ENCODE assay signal across 1 cellular context in the genomic region with DNA sequence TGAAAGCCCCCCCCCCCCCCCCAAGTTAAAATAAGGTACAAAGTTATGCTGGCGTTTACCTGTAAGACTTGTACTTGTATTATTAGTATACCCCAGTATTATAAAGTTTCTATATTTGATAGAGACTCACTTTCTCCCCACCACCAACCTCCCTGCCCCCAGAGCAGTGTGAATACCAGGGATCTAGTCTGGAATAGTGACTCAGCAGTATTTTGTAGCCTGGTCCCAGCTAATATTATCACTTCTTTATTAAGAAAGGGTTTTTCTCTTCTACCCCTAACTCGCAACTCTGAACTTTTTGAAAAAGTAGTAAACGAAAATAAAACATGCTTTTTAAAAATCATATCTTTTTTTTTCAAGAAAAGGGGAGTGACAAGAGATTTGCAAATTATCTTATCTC.
TF ChIP-seq lines count a peak whose summit lies in the region.

No MANE protein-coding gene starts in this region.

TF ChIP-seq in GM23338, 12 proteins besides CTCF, POLR2A, EP300 and RAD21 (continued from another document):
- TF ChIP-seq EZH2phosphoT487 (IDR thresholded peaks at IDR 0.05; ENCODE audit: unreplicated experiment), result no peak
- TF ChIP-seq CREB1 (CRISPR knock-in tag; IDR thresholded peaks at IDR 0.05; ENCODE audit: low read depth), result no peak
- TF ChIP-seq ZNF114 (CRISPR knock-in tag; IDR thresholded peaks at IDR 0.05), result no peak
- no peak for TF ChIP-seq POLR2AphosphoS5 (IDR thresholded peaks at IDR 0.05; ENCODE audit: low read depth)
- no peak for TF ChIP-seq ZNF331 (CRISPR knock-in tag; IDR thresholded peaks at IDR 0.05; ENCODE audit: low read depth)
- TF ChIP-seq, protein P1, sequence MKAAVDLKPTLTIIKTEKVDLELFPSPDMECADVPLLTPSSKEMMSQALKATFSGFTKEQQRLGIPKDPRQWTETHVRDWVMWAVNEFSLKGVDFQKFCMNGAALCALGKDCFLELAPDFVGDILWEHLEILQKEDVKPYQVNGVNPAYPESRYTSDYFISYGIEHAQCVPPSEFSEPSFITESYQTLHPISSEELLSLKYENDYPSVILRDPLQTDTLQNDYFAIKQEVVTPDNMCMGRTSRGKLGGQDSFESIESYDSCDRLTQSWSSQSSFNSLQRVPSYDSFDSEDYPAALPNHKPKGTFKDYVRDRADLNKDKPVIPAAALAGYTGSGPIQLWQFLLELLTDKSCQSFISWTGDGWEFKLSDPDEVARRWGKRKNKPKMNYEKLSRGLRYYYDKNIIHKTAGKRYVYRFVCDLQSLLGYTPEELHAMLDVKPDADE (IDR thresholded peaks at IDR 0.05), result no peak
- no peak for TF ChIP-seq EZH2 (IDR thresholded peaks at IDR 0.05; ENCODE audit: low read depth, unreplicated experiment)
- TF ChIP-seq, protein P2, sequence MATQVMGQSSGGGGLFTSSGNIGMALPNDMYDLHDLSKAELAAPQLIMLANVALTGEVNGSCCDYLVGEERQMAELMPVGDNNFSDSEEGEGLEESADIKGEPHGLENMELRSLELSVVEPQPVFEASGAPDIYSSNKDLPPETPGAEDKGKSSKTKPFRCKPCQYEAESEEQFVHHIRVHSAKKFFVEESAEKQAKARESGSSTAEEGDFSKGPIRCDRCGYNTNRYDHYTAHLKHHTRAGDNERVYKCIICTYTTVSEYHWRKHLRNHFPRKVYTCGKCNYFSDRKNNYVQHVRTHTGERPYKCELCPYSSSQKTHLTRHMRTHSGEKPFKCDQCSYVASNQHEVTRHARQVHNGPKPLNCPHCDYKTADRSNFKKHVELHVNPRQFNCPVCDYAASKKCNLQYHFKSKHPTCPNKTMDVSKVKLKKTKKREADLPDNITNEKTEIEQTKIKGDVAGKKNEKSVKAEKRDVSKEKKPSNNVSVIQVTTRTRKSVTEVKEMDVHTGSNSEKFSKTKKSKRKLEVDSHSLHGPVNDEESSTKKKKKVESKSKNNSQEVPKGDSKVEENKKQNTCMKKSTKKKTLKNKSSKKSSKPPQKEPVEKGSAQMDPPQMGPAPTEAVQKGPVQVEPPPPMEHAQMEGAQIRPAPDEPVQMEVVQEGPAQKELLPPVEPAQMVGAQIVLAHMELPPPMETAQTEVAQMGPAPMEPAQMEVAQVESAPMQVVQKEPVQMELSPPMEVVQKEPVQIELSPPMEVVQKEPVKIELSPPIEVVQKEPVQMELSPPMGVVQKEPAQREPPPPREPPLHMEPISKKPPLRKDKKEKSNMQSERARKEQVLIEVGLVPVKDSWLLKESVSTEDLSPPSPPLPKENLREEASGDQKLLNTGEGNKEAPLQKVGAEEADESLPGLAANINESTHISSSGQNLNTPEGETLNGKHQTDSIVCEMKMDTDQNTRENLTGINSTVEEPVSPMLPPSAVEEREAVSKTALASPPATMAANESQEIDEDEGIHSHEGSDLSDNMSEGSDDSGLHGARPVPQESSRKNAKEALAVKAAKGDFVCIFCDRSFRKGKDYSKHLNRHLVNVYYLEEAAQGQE (IDR thresholded peaks at IDR 0.05; ENCODE audit: unreplicated experiment), result no peak
- no peak for TF ChIP-seq JUNB (IDR thresholded peaks at IDR 0.05; ENCODE audit: unreplicated experiment)
- no peak for TF ChIP-seq NANOG (IDR thresholded peaks at IDR 0.05; ENCODE audit: borderline replicate concordance)
- TF ChIP-seq, protein P3, sequence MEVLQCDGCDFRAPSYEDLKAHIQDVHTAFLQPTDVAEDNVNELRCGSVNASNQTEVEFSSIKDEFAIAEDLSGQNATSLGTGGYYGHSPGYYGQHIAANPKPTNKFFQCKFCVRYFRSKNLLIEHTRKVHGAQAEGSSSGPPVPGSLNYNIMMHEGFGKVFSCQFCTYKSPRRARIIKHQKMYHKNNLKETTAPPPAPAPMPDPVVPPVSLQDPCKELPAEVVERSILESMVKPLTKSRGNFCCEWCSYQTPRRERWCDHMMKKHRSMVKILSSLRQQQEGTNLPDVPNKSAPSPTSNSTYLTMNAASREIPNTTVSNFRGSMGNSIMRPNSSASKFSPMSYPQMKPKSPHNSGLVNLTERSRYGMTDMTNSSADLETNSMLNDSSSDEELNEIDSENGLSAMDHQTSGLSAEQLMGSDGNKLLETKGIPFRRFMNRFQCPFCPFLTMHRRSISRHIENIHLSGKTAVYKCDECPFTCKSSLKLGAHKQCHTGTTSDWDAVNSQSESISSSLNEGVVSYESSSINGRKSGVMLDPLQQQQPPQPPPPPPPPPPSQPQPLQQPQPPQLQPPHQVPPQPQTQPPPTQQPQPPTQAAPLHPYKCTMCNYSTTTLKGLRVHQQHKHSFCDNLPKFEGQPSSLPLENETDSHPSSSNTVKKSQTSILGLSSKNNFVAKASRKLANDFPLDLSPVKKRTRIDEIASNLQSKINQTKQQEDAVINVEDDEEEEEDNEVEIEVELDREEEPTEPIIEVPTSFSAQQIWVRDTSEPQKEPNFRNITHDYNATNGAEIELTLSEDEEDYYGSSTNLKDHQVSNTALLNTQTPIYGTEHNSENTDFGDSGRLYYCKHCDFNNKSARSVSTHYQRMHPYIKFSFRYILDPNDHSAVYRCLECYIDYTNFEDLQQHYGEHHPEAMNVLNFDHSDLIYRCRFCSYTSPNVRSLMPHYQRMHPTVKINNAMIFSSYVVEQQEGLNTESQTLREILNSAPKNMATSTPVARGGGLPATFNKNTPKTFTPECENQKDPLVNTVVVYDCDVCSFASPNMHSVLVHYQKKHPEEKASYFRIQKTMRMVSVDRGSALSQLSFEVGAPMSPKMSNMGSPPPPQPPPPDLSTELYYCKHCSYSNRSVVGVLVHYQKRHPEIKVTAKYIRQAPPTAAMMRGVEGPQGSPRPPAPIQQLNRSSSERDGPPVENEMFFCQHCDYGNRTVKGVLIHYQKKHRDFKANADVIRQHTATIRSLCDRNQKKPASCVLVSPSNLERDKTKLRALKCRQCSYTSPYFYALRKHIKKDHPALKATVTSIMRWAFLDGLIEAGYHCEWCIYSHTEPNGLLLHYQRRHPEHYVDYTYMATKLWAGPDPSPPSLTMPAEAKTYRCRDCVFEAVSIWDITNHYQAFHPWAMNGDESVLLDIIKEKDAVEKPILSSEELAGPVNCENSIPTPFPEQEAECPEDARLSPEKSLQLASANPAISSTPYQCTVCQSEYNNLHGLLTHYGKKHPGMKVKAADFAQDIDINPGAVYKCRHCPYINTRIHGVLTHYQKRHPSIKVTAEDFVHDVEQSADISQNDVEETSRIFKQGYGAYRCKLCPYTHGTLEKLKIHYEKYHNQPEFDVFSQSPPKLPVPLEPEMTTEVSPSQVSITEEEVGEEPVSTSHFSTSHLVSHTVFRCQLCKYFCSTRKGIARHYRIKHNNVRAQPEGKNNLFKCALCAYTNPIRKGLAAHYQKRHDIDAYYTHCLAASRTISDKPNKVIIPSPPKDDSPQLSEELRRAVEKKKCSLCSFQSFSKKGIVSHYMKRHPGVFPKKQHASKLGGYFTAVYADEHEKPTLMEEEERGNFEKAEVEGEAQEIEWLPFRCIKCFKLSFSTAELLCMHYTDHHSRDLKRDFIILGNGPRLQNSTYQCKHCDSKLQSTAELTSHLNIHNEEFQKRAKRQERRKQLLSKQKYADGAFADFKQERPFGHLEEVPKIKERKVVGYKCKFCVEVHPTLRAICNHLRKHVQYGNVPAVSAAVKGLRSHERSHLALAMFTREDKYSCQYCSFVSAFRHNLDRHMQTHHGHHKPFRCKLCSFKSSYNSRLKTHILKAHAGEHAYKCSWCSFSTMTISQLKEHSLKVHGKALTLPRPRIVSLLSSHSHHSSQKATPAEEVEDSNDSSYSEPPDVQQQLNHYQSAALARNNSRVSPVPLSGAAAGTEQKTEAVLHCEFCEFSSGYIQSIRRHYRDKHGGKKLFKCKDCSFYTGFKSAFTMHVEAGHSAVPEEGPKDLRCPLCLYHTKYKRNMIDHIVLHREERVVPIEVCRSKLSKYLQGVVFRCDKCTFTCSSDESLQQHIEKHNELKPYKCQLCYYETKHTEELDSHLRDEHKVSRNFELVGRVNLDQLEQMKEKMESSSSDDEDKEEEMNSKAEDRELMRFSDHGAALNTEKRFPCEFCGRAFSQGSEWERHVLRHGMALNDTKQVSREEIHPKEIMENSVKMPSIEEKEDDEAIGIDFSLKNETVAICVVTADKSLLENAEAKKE (CRISPR knock-in tag; IDR thresholded peaks at IDR 0.05), result no peak
